In the genomic region with DNA sequence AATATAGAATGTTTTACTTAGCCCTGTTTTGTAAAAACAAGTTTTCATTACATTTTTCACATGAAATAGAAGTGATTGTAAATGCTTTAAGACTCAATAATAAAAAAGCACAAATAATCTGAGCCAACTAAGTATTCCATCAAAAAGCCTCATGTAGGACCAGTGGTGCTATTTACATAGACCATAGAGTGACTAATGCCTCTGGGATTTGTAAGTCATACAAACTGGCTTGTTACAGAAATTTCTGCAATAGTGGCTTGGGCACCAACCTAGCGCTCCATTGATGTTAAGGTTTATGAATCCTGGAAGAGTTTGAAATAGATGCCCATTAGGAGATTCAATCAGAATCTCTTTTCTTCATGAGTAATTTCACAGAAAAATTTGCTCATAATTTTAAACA, we compare ENCODE assay signal across 14 cellular contexts. TPM values are rescaled to one million over a fixed set of nuclear protein-coding genes. Genes with fewer than 3 reads are reported as not detected.
DNase-seq lines count a peak whose midpoint lies in the region; ATAC-seq and TF ChIP-seq lines count a peak whose summit lies in the region.
"Had no signal": no experiment of that assay in that cellular context is flagged by ENCODE, and none has a peak within 500 bp of the region (broad histone marks: within the 10 kb centered on the region; RNA-seq: fewer than 3 reads in every experiment).

No MANE protein-coding gene starts in this region.

- H3K27me3 Mint-ChIP-seq in endothelial cell (ENCODE audit: unreplicated experiment) = no peaks in the 10 kb centered on the region
- H3K27me3 Mint-ChIP-seq: activated CD4-positive, alpha-beta memory T cell treated with anti-CD3 and anti-CD28 coated beads for 36 hours had no signal

- H3K4me3 Mint-ChIP-seq in endothelial cell (ENCODE audit: unreplicated experiment) = no peak overlapping the region
- H3K4me3 Mint-ChIP-seq: activated CD4-positive, alpha-beta memory T cell treated with anti-CD3 and anti-CD28 coated beads for 36 hours had no signal

- ATAC-seq in foreskin keratinocyte = no peak
- ATAC-seq in GM21447 (IDR thresholded peaks at IDR 0.05; ENCODE audit: unreplicated experiment) = no peak

- H3K27ac ChIP-seq in foreskin keratinocyte = no peak overlapping the region
- H3K27ac ChIP-seq: BLaER1 had no signal

- no peak overlapping the region for H3K27ac Mint-ChIP-seq in endothelial cell (ENCODE audit: unreplicated experiment)
- H3K27ac Mint-ChIP-seq: activated CD4-positive, alpha-beta memory T cell treated with anti-CD3 and anti-CD28 coated beads for 36 hours had no signal

- in situ Hi-C loops in astrocyte of the spinal cord (cut with HindIII; ENCODE audit: low sequenced_read_pairs) = no loop called here

- no peaks in the 10 kb centered on the region for H3K9me3 Mint-ChIP-seq in endothelial cell (ENCODE audit: unreplicated experiment)
- H3K9me3 Mint-ChIP-seq: activated CD4-positive, alpha-beta memory T cell treated with anti-CD3 and anti-CD28 coated beads for 36 hours had no signal

- no peaks in the 10 kb centered on the region for H3K4me1 Mint-ChIP-seq in endothelial cell (ENCODE audit: unreplicated experiment)

- peak; percentile 56 for DNase-seq in AG08395 (ENCODE audit: low spot score)
- DNase-seq in HPDE6-E6E7 (ENCODE audit: extremely low spot score) = peak; percentile 4
- DNase-seq in astrocyte of the spinal cord (ENCODE audit: low read depth, low spot score) = peak; percentile 77
- DNase-seq in foreskin keratinocyte = peak; percentile 17 to 26
- no peak for DNase-seq in middle frontal gyrus (ENCODE audit: extremely low spot score, low spot score)
- no peak for DNase-seq in endothelial cell (ENCODE audit: low spot score)
- no peak for DNase-seq in DMS153 (lab: John Stamatoyannopoulos, UW)
- DNase-seq: activated CD4-positive, alpha-beta memory T cell treated with anti-CD3 and anti-CD28 coated beads for 36 hours; aorta; DMS79; effector CD4-positive, alpha-beta T cell; NCI-H1092 treated with DMSO at 0.1 percent for 48 hours had no signal

- peaks cover 3% of the 10 kb centered on the region for H3K36me3 Mint-ChIP-seq in endothelial cell (ENCODE audit: low read depth, unreplicated experiment)

- TF ChIP-seq CTCF in astrocyte of the spinal cord (IDR thresholded peaks at IDR 0.05; ENCODE audit: low read depth, low read length) (no peak), foreskin keratinocyte (conservative IDR thresholded peaks at IDR 0.05) (no peak), endothelial cell (IDR thresholded peaks at IDR 0.05; ENCODE audit: unreplicated experiment) (no peak)

- no peaks in the 10 kb centered on the region for H3K4me1 ChIP-seq in foreskin keratinocyte
- H3K4me1 ChIP-seq: BLaER1 had no signal

- no peaks in the 10 kb centered on the region for H3K27me3 ChIP-seq in foreskin keratinocyte
- H3K27me3 ChIP-seq: BLaER1 had no signal

- no peak overlapping the region for H3K4me3 ChIP-seq in astrocyte of the spinal cord (ENCODE audit: low read depth, low read length)
- H3K4me3 ChIP-seq: BLaER1 had no signal

RNA-seq across cellular contexts. Expression of gene ZMYM1, which starts 31.9 kb away (rescaled TPM):
- 20.4 and 21.5 TPM in 2 replicates for total RNA-seq in foreskin keratinocyte
- polyA plus RNA-seq in foreskin keratinocyte = 2.5 and 3.9 TPM in 2 replicates
- total RNA-seq in endothelial cell (ENCODE audit: unreplicated experiment) = 29.1 TPM

Comparison
In these comparisons a context has a peak if more than half of its experiments do, and no peak if none do; other contexts are left out.
1. DNase-seq: peak in AG08395 (single experiment), HPDE6-E6E7 (single experiment), astrocyte of the spinal cord (single experiment) and foreskin keratinocyte (2 of 2); none in middle frontal gyrus (single experiment), endothelial cell (single experiment) and DMS153 (single experiment).